Comparison of ENCODE assay signal across 12 cellular contexts in the genomic region with DNA sequence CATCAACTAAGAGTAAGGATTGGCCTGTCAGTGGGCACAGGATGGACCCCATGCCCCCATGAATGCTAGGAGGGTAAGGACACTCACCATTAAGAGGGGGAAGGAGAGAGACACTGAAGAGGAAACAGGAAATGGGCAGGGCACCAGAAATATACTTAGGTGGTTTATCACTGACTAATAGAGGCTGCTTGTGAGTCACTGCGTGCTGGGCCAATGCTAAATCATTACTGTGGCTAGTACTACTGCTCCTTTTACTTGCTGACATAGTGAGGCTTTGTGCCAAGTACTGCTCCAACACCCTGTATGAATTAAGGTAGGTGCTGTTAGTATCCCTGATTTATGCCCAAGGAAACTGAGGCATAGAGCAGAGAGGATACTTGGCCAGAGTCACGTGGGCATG.
DNase-seq lines count a peak whose midpoint lies in the region; ATAC-seq, FAIRE-seq and TF ChIP-seq lines count a peak whose summit lies in the region.
"Had no signal": no experiment of that assay in that cellular context is flagged by ENCODE, and none has a peak within 500 bp of the region (broad histone marks: within the 10 kb centered on the region; RNA-seq: fewer than 3 reads in every experiment).

No MANE protein-coding gene starts in this region.

- peak; percentile 2 for DNase-seq in stimulated activated CD4-positive, alpha-beta T cell treated with anti-CD3 and anti-CD28 coated beads, Interleukin-4, amount 100 ng/mL, for 24 hours
- no peak for DNase-seq in stimulated activated CD4-positive, alpha-beta T cell treated with anti-CD3 and anti-CD28 coated beads, Interleukin-4, amount 100 ng/mL, for 4 hours
- DNase-seq in M059J (ENCODE audit: low read depth) (peak; percentile 93), epithelial cell of prostate (ENCODE audit: low read depth, low spot score) (peak; percentile 81), urothelium cell line (ENCODE audit: low spot score) (peak; percentile 41), right lobe of liver (no peak)
- DNase-seq: KG1 had no signal

- TF ChIP-seq POLR2A in right lobe of liver (IDR thresholded peaks at IDR 0.05), result no peak

- no peaks in the 10 kb centered on the region for H3K4me1 ChIP-seq in right lobe of liver
- H3K4me1 ChIP-seq: tibial nerve had no signal

- WGBS in right lobe of liver (ENCODE audit: insufficient coverage, low coverage, low lambda C conversion rate, missing lambda C conversion rate), result 24% methylated on average over 2 of the region's 2 CpGs

- H3K27me3 ChIP-seq in right lobe of liver, result no peaks in the 10 kb centered on the region
- H3K27me3 ChIP-seq: tibial nerve had no signal

- FAIRE-seq in urothelium cell line (lab: Jason Lieb, UNC), result no peak
- FAIRE-seq: D721Med had no signal

- no peak for TF ChIP-seq CTCF in right lobe of liver (IDR thresholded peaks at IDR 0.05)

- H3K4me3 ChIP-seq in right lobe of liver, result no peak overlapping the region
- H3K4me3 ChIP-seq: tibial nerve had no signal

- no peaks in the 10 kb centered on the region for H3K36me3 ChIP-seq in right lobe of liver
- H3K36me3 ChIP-seq: tibial nerve had no signal

- H3K9me3 ChIP-seq in right lobe of liver, result no peaks in the 10 kb centered on the region
- H3K9me3 ChIP-seq: tibial nerve had no signal

- H3K27ac ChIP-seq in epithelial cell of prostate (peak overlapping the region; percentile 71), right lobe of liver (no peak overlapping the region)
- H3K27ac ChIP-seq: tibial nerve, VCaP had no signal

- intact Hi-C loops in right lobe of liver (cut with DNase I), result no loop called here

- ATAC-seq in right lobe of liver (no peak), HG03095 (IDR thresholded peaks at IDR 0.05; ENCODE audit: unreplicated experiment) (no peak), HG03280 (IDR thresholded peaks at IDR 0.05; ENCODE audit: unreplicated experiment) (no peak)

Comparison
In these comparisons a context has a peak if more than half of its experiments do, and no peak if none do; other contexts are left out.
1. DNase-seq: peak in stimulated activated CD4-positive, alpha-beta T cell treated with anti-CD3 and anti-CD28 coated beads, Interleukin-4, amount 100 ng/mL, for 24 hours (single experiment), M059J (single experiment), epithelial cell of prostate (single experiment) and urothelium cell line (single experiment); none in stimulated activated CD4-positive, alpha-beta T cell treated with anti-CD3 and anti-CD28 coated beads, Interleukin-4, amount 100 ng/mL, for 4 hours (0 of 2) and right lobe of liver (0 of 3).